In genomic region chr7:42137941-42138340, GRCh38 we compare ENCODE assay signal across 21 cellular contexts.
A peak's percentile ranks its signal among the peaks of the same experiment; 100 is the strongest.
DNase-seq lines count a peak whose midpoint lies in the region; ATAC-seq, FAIRE-seq and TF ChIP-seq lines count a peak whose summit lies in the region.
"Had no signal": no experiment of that assay in that cellular context is flagged by ENCODE, and none has a peak within 500 bp of the region (broad histone marks: within the 10 kb centered on the region; RNA-seq: fewer than 3 reads in every experiment).

No MANE protein-coding gene starts in this region.

- DNase-seq in Daoy (ENCODE audit: low read depth) = peak; percentile 26
- DNase-seq in bronchial epithelial cell (ENCODE audit: low read depth) = peak; percentile 37
- DNase-seq in iris pigment epithelial cell (ENCODE audit: low read depth) = peak; percentile 59
- DNase-seq in renal cortical epithelial cell (ENCODE audit: low read depth) = peak; percentile 22
- DNase-seq: COR-L47, DMS 273 treated with DMSO at 0.1 percent for 48 hours, DMS79 treated with DMSO at 0.1 percent for 48 hours, HFFc6, Kasumi-1, NCI-H1694, NCI-H2081 treated with DMSO at 0.1 percent for 48 hours, NCI-H2171 treated with DMSO at 0.1 percent for 48 hours, NCI-H524 treated with DMSO at 0.1 percent for 48 hours, OCI-M1, SJCRH30 had no signal

- FAIRE-seq in bronchial epithelial cell (lab: Jason Lieb, UNC) = no peak
- FAIRE-seq: A549, GM12878, RCC 7860 had no signal

- no peaks in the 10 kb centered on the region for H3K27me3 ChIP-seq in bronchial epithelial cell (ENCODE audit: control insufficient read depth, insufficient read depth, low read length)
- H3K27me3 ChIP-seq: SJCRH30 had no signal

- H3K36me3 ChIP-seq in bronchial epithelial cell (ENCODE audit: control insufficient read depth, insufficient read depth, low read length) = peaks cover 1% of the 10 kb centered on the region
- H3K36me3 ChIP-seq: SJCRH30 had no signal

- ATAC-seq in HG03159 (IDR thresholded peaks at IDR 0.05; ENCODE audit: unreplicated experiment) (no peak), HG02759 (IDR thresholded peaks at IDR 0.05; ENCODE audit: unreplicated experiment) (no peak), HG03196 (IDR thresholded peaks at IDR 0.05; ENCODE audit: unreplicated experiment) (no peak)
- ATAC-seq: A549, GM12878 had no signal

- H3K4me3 ChIP-seq in bronchial epithelial cell (ENCODE audit: low read depth, low read length) = no peak overlapping the region
- H3K4me3 ChIP-seq: A549, GM12878, SJCRH30 had no signal

- no peak for TF ChIP-seq CTCF in bronchial epithelial cell (IDR thresholded peaks at IDR 0.05; ENCODE audit: insufficient read depth, low read length, severe bottlenecking)
